ENCODE assay signal across 2 cellular contexts in the genomic region with DNA sequence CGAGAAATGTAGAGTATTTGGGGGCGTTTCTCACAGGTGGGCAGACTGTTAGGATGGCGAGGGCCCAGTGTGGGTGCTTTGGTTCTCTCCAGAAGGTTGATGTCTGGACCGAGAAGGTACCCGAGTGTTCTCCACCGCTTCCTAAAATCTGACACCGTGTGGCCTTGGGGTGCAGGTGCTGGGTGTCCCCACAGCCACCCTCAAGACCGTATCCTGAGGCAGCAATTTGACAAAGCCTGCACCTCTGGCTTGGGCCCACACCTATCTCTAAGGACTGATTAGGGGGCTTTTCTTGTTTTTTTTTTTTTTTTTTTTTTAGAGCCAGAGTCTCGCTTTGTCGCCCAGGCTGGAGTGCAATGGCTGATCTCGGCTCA.
A peak's percentile ranks its signal among the peaks of the same experiment; 100 is the strongest.
TF ChIP-seq lines count a peak whose summit lies in the region.

No MANE protein-coding gene starts in this region.

TF ChIP-seq in GM12878, 131 proteins besides CTCF, POLR2A, EP300 and RAD21:
- no peak for TF ChIP-seq SMAD1 (IDR thresholded peaks at IDR 0.05; ENCODE audit: low read depth, partially characterized antibody)
- TF ChIP-seq, protein P1, sequence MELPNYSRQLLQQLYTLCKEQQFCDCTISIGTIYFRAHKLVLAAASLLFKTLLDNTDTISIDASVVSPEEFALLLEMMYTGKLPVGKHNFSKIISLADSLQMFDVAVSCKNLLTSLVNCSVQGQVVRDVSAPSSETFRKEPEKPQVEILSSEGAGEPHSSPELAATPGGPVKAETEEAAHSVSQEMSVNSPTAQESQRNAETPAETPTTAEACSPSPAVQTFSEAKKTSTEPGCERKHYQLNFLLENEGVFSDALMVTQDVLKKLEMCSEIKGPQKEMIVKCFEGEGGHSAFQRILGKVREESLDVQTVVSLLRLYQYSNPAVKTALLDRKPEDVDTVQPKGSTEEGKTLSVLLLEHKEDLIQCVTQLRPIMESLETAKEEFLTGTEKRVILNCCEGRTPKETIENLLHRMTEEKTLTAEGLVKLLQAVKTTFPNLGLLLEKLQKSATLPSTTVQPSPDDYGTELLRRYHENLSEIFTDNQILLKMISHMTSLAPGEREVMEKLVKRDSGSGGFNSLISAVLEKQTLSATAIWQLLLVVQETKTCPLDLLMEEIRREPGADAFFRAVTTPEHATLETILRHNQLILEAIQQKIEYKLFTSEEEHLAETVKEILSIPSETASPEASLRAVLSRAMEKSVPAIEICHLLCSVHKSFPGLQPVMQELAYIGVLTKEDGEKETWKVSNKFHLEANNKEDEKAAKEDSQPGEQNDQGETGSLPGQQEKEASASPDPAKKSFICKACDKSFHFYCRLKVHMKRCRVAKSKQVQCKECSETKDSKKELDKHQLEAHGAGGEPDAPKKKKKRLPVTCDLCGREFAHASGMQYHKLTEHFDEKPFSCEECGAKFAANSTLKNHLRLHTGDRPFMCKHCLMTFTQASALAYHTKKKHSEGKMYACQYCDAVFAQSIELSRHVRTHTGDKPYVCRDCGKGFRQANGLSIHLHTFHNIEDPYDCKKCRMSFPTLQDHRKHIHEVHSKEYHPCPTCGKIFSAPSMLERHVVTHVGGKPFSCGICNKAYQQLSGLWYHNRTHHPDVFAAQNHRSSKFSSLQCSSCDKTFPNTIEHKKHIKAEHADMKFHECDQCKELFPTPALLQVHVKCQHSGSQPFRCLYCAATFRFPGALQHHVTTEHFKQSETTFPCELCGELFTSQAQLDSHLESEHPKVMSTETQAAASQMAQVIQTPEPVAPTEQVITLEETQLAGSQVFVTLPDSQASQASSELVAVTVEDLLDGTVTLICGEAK (IDR thresholded peaks at IDR 0.05; ENCODE audit: borderline replicate concordance) = no peak
- TF ChIP-seq, protein P2, sequence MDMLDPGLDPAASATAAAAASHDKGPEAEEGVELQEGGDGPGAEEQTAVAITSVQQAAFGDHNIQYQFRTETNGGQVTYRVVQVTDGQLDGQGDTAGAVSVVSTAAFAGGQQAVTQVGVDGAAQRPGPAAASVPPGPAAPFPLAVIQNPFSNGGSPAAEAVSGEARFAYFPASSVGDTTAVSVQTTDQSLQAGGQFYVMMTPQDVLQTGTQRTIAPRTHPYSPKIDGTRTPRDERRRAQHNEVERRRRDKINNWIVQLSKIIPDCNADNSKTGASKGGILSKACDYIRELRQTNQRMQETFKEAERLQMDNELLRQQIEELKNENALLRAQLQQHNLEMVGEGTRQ (IDR thresholded peaks at IDR 0.05; ENCODE audit: borderline replicate concordance, low read depth, low read length) = no peak
- TF ChIP-seq PAX8 (IDR thresholded peaks at IDR 0.05) = no peak
- TF ChIP-seq MTA3 (IDR thresholded peaks at IDR 0.05; ENCODE audit: borderline replicate concordance, low read length) = no peak
- TF ChIP-seq ZNF207 (IDR thresholded peaks at IDR 0.05; ENCODE audit: borderline replicate concordance) = no peak
- TF ChIP-seq CBX3 (IDR thresholded peaks at IDR 0.05; ENCODE audit: borderline replicate concordance, low read depth) = no peak
- TF ChIP-seq POLR2AphosphoS2 (IDR thresholded peaks at IDR 0.05; ENCODE audit: low read depth, low read length) = no peak
- no peak for TF ChIP-seq KLF5 (IDR thresholded peaks at IDR 0.05; ENCODE audit: partially characterized antibody)
- TF ChIP-seq GATAD2B (conservative IDR thresholded peaks at IDR 0.05; ENCODE audit: low read depth) = no peak
TF ChIP-seq in GM12878: peak in this region for 0.

TF ChIP-seq in HepG2, 621 proteins besides CTCF, POLR2A, EP300 and RAD21:
- TF ChIP-seq SMARCE1 (IDR thresholded peaks at IDR 0.05; ENCODE audit: borderline replicate concordance) (no peak), ZNF746 (CRISPR knock-in tag; IDR thresholded peaks at IDR 0.05) (0 out of 2 replicates have a peak, but pooled peaks have one; percentile 9), CAMTA2 (CRISPR knock-in tag; IDR thresholded peaks at IDR 0.05; ENCODE audit: borderline replicate concordance) (no peak)
